8 cellular contexts compared by ENCODE assay signal in the genomic region with DNA sequence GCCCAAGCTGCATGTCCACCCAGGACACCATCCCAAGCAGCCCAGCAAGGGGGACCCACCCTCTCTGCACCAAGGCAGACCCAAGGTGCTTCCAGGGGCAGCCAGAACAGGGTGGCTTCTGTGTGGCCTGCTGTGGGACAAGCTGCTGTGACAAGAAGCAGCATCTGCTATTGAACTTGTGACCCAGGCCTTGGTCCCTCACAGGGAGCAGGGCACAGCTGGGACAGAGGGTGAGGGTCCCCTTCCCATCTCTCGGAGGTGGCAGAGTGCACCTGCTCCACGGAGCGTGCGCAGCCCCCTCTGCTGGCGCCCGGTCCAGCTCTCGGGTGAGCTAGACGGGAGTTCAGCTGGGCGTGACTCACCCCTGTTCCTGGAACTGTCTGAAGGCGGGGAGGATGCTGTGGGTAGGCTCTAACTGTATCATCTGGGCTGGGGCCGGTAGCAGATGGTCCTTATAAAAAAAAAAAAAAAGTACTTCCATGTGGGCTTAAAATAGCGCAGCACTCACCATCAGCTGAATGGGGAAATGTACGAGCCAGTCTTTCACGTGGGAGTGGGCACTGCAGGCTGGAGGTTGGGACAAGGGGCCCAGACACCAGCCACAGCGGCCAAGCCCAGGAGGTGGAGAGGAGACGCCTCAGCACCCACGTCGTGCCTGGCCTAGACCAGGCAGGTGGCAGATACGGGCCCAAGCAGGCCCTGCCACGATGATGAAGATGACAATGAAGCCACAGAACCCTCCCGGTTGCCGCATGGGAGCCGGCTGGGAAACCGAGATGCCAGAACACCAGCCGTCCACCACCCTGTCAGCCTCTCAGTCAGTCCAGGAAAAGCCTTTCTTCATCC.
DNase-seq lines count a peak whose midpoint lies in the region; ATAC-seq and TF ChIP-seq lines count a peak whose summit lies in the region.

No MANE protein-coding gene starts in this region.

- intact Hi-C loops in A673 (cut with micrococcal nuclease; ENCODE audit: unreplicated experiment) (no loop called here), posterior vena cava (cut with DNase I) (no loop called here), vagina (cut with DNase I) (no loop called here)

- TF ChIP-seq CTCF in A673 (conservative IDR thresholded peaks at IDR 0.05; ENCODE audit: low read depth, low read length) (peak; percentile 47), vagina (IDR thresholded peaks at IDR 0.05) (no peak)

- no peak for TF ChIP-seq POLR2A in vagina (IDR thresholded peaks at IDR 0.05)

- H3K4me3 ChIP-seq in A673 (ENCODE audit: low read depth, low read length, poor library complexity, severe bottlenecking): no peak overlapping the region
- no peak overlapping the region for H3K4me3 ChIP-seq in vagina

- POLR2A ChIA-PET in A673 (lab: Charles Lee; ENCODE audit: low non-redundant PET): no interaction called here

- H3K27me3 ChIP-seq in A673 (replicated peaks; ENCODE audit: insufficient read depth, low read depth, low read length, poor library complexity): no peaks in the 10 kb centered on the region
- no peaks in the 10 kb centered on the region for H3K27me3 ChIP-seq in vagina

- peak; percentile 64 for DNase-seq in A673 (ENCODE audit: low spot score)
- DNase-seq in NOMO-1 (lab: John Stamatoyannopoulos, UW; ENCODE audit: unreplicated experiment in 2 of 2): peak; percentile 95 to 96
- DNase-seq in activated CD8-positive, alpha-beta memory T cell treated with anti-CD3 and anti-CD28 coated beads, Interleukin-2, amount 50 U/mL, for 1 hour (ENCODE audit: extremely low read depth): peak; percentile 46
- peak; percentile 69 for DNase-seq in fibroblast of peridontal ligament (ENCODE audit: extremely low read depth)
- peak; percentile 95 for DNase-seq in posterior vena cava (ENCODE audit: low spot score)
- DNase-seq in vagina (ENCODE audit: extremely low spot score in 2 of 2): peak in 1 of 2 donors; percentile 89

- CTCF ChIA-PET in A673 (lab: Charles Lee): no interaction called here

- peak; percentile 38 for ATAC-seq in GM18861 (IDR thresholded peaks at IDR 0.05; ENCODE audit: unreplicated experiment)
- ATAC-seq in HG03039 (IDR thresholded peaks at IDR 0.05; ENCODE audit: unreplicated experiment): peak; percentile 46

- H3K9me3 ChIP-seq in A673 (ENCODE audit: low read depth, low read length, poor library complexity, severe bottlenecking): no peaks in the 10 kb centered on the region
- no peaks in the 10 kb centered on the region for H3K9me3 ChIP-seq in vagina

- H3K27ac ChIP-seq in A673 (ENCODE audit: low read depth, low read length, poor library complexity, severe bottlenecking): no peak overlapping the region
- peak overlapping the region; percentile 47 for H3K27ac ChIP-seq in vagina

- H3K4me1 ChIP-seq in A673 (ENCODE audit: insufficient read depth, low read length, poor library complexity, severe bottlenecking) (no peaks in the 10 kb centered on the region), vagina (peaks cover 31% of the 10 kb centered on the region)

- no peaks in the 10 kb centered on the region for H3K36me3 ChIP-seq in A673 (ENCODE audit: insufficient read depth, low read length, poor library complexity, severe bottlenecking)
- H3K36me3 ChIP-seq in vagina: no peaks in the 10 kb centered on the region

- BruUV-seq in A673 (replicated peaks; lab: Mats Ljungman, UMichigan): no TSS peak
